In genomic region chr7:46544396-46545008, GRCh38 we compare ENCODE assay signal across 16 cellular contexts.
A peak's percentile ranks its signal among the peaks of the same experiment; 100 is the strongest.
DNase-seq lines count a peak whose midpoint lies in the region; ATAC-seq and TF ChIP-seq lines count a peak whose summit lies in the region.
"Had no signal": no experiment of that assay in that cellular context is flagged by ENCODE, and none has a peak within 500 bp of the region (broad histone marks: within the 10 kb centered on the region; RNA-seq: fewer than 3 reads in every experiment).

No MANE protein-coding gene starts in this region.

- intact Hi-C loops in MCF 10A (cut with micrococcal nuclease) (loop anchor here (2.0 kb wide), 1 partner anchor 388 kb away; no protein-coding TSS in a partner anchor), breast epithelium (cut with DNase I; ENCODE audit: low total_unique reads) (no loop called here)

- no peaks in the 10 kb centered on the region for H3K9me2 ChIP-seq in hepatocyte (replicated peaks; ENCODE audit: insufficient read depth)

- no peaks in the 10 kb centered on the region for H3K9me3 Mint-ChIP-seq in MCF 10A (ENCODE audit: unreplicated experiment)
- H3K9me3 Mint-ChIP-seq: activated CD4-positive, alpha-beta T cell treated with anti-CD3 and anti-CD28 coated beads, Interleukin-2, amount 10 ng/mL, durations not matched to agents 7 days and 5 days had no signal

- H2AFZ ChIP-seq in hepatocyte, result no peak overlapping the region

- no peaks in the 10 kb centered on the region for H3K36me3 Mint-ChIP-seq in MCF 10A (ENCODE audit: insufficient read depth, unreplicated experiment)
- H3K36me3 Mint-ChIP-seq: activated naive CD4-positive, alpha-beta T cell treated with anti-CD3 and anti-CD28 coated beads, Interleukin-2, amount 50 U/mL, for 72 hours had no signal

- H3K4me1 ChIP-seq in breast epithelium (no peaks in the 10 kb centered on the region), hepatocyte (ENCODE audit: insufficient read depth) (peaks cover 11% of the 10 kb centered on the region)

- H3K9me3 ChIP-seq in breast epithelium (no peaks in the 10 kb centered on the region), hepatocyte (ENCODE audit: low read depth) (no peaks in the 10 kb centered on the region)
- H3K9me3 ChIP-seq: esophagus squamous epithelium, right lobe of liver had no signal

- H3K27ac ChIP-seq in breast epithelium (no peak overlapping the region), hepatocyte (peak overlapping the region; percentile 76)
- H3K27ac ChIP-seq: 22Rv1, esophagus squamous epithelium, right lobe of liver had no signal

- peaks cover 13% of the 10 kb centered on the region for H3K4me1 Mint-ChIP-seq in MCF 10A (ENCODE audit: insufficient read depth, unreplicated experiment)
- H3K4me1 Mint-ChIP-seq: activated CD4-positive, alpha-beta T cell treated with anti-CD3 and anti-CD28 coated beads, Interleukin-2, amount 10 ng/mL, durations not matched to agents 7 days and 5 days had no signal

- H3K4me3 Mint-ChIP-seq in MCF 10A (ENCODE audit: unreplicated experiment), result no peak overlapping the region
- H3K4me3 Mint-ChIP-seq: activated CD4-positive, alpha-beta T cell treated with anti-CD3 and anti-CD28 coated beads, Interleukin-2, amount 10 ng/mL, durations not matched to agents 7 days and 5 days had no signal

- no peaks in the 10 kb centered on the region for H3K27me3 ChIP-seq in breast epithelium
- no peaks in the 10 kb centered on the region for H3K27me3 ChIP-seq in hepatocyte
- H3K27me3 ChIP-seq: esophagus squamous epithelium, right lobe of liver had no signal

- no peaks in the 10 kb centered on the region for H4K20me1 ChIP-seq in hepatocyte (ENCODE audit: insufficient read depth, poor library complexity, severe bottlenecking)

- H3K4me2 ChIP-seq in hepatocyte, result peak overlapping the region; percentile 43

- H3K27me3 Mint-ChIP-seq in MCF 10A (ENCODE audit: insufficient read depth, unreplicated experiment), result no peaks in the 10 kb centered on the region
- H3K27me3 Mint-ChIP-seq: activated CD4-positive, alpha-beta T cell treated with anti-CD3 and anti-CD28 coated beads, Interleukin-2, amount 10 ng/mL, durations not matched to agents 7 days and 5 days had no signal

- POLR2A ChIA-PET in MCF 10A (lab: Yijun Ruan, JAX), result interaction anchor here (0.7 kb wide), 1 partner anchor 19 kb away, joined by 3 read pairs; no protein-coding TSS in a partner anchor

- CTCF ChIA-PET in MCF 10A (lab: Yijun Ruan, JAX), result no interaction called here

- H3K27ac Mint-ChIP-seq in MCF 10A (ENCODE audit: low read depth, unreplicated experiment), result peak overlapping the region; percentile 96
- H3K27ac Mint-ChIP-seq: activated CD4-positive, alpha-beta T cell treated with anti-CD3 and anti-CD28 coated beads, Interleukin-2, amount 10 ng/mL, durations not matched to agents 7 days and 5 days; activated naive CD4-positive, alpha-beta T cell treated with anti-CD3 and anti-CD28 coated beads, Interleukin-2, amount 50 U/mL, for 72 hours had no signal

- BruUV-seq in MCF 10A (replicated peaks; lab: Mats Ljungman, UMichigan), result TSS peak; percentile 61

- TF ChIP-seq POLR2A in breast epithelium (IDR thresholded peaks at IDR 0.05), result no peak

- H3K4me3 ChIP-seq in breast epithelium (no peak overlapping the region), hepatocyte (no peak overlapping the region)
- H3K4me3 ChIP-seq: esophagus squamous epithelium, lung, right lobe of liver had no signal

- peak; percentile 72 for DNase-seq in MCF 10A (ENCODE audit: unreplicated experiment)
- DNase-seq in breast epithelium (ENCODE audit: low spot score in 2 of 2), result no peak
- peak; percentile 89 for DNase-seq in amniotic epithelial cell (ENCODE audit: low read depth)
- DNase-seq in hepatocyte (ENCODE audit: low spot score), result no peak
- DNase-seq in NK-92 (lab: John Stamatoyannopoulos, UW; ENCODE audit: unreplicated experiment), result no peak
- DNase-seq in anterior cingulate cortex (lab: John Stamatoyannopoulos, UW), result no peak
- DNase-seq: activated CD4-positive, alpha-beta T cell treated with anti-CD3 and anti-CD28 coated beads, Interleukin-2, amount 10 ng/mL, durations not matched to agents 7 days and 5 days; esophagus squamous epithelium; NCI-H2081; right lobe of liver; stimulated activated CD8-positive, alpha-beta memory T cell treated with anti-CD3 and anti-CD28 coated beads, Interleukin-4, amount 100 ng/mL, for 48 hours had no signal

- TF ChIP-seq CTCF in MCF 10A (IDR thresholded peaks at IDR 0.05; ENCODE audit: unreplicated experiment) (no peak), breast epithelium (IDR thresholded peaks at IDR 0.05) (no peak), hepatocyte (IDR thresholded peaks at IDR 0.05; ENCODE audit: poor library complexity) (no peak)

- H3K79me2 ChIP-seq in hepatocyte, result no peaks in the 10 kb centered on the region

- no peak for ATAC-seq in HG03135 (IDR thresholded peaks at IDR 0.05; ENCODE audit: unreplicated experiment)
- ATAC-seq in HG03520 (IDR thresholded peaks at IDR 0.05; ENCODE audit: unreplicated experiment), result no peak
- ATAC-seq: activated naive CD4-positive, alpha-beta T cell treated with anti-CD3 and anti-CD28 coated beads, Interleukin-2, amount 50 U/mL, for 72 hours had no signal

- H3K36me3 ChIP-seq in breast epithelium, result no peaks in the 10 kb centered on the region
- H3K36me3 ChIP-seq in hepatocyte (replicated peaks; ENCODE audit: insufficient read depth, low read depth), result no peaks in the 10 kb centered on the region
- H3K36me3 ChIP-seq: esophagus squamous epithelium, right lobe of liver had no signal

- 0% methylated on average over 2 of the region's 2 CpGs for WGBS in hepatocyte (ENCODE audit: low lambda C conversion rate, missing lambda C conversion rate)

Comparison
In these comparisons a context has a peak if more than half of its experiments do, and no peak if none do; other contexts are left out.
1. DNase-seq: peak in MCF 10A (single experiment) and amniotic epithelial cell (single experiment); none in breast epithelium (0 of 2), hepatocyte (single experiment), NK-92 (single experiment) and anterior cingulate cortex (0 of 58).